Comparison of ENCODE assay signal across 8 cellular contexts in the genomic region with DNA sequence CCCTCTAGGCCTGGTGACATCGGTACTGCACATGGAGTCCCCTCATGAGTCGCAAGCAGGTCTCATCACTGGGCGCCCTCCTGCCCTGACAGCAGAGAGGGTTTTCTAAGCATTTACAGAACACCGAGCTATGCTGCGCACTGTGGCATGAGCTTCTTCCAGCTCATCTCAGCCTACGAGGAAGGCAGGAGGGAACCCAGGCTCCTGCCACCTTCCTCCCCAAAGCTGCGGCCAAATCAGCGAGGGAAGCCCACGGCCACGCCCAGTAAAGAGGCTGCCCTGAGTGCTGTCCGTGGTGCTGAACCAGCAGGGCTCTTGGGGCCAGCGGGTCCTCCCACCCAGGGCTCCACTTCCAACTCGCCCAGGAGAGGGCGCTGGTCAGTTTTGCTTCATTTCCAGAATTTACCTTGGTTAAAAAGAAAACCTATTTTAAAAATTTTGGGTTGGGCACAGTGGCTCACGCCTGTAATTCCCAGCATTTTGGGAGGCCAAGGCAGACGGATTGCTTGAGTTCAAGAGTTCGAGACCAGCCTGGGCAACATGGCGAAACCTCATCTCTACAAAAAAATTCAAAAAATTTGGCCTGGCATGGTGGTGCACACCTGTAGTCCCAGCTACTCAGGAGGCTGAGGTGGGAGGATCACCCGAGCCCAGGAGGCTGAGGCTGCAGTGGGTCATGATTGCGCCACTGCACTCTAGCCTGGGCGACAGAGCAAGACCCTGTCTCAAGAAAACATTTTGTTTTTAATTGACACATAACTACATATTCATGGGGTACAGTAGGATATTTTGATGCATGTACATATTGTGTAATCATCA. TPM values are rescaled to one million over a fixed set of nuclear protein-coding genes. Genes with fewer than 3 reads are reported as not detected.
DNase-seq lines count a peak whose midpoint lies in the region; ATAC-seq and TF ChIP-seq lines count a peak whose summit lies in the region.

No MANE protein-coding gene starts in this region.

- no peak for TF ChIP-seq POLR2A in adrenal gland (IDR thresholded peaks at IDR 0.05)

- no peak overlapping the region for H3K4me3 ChIP-seq in SK-N-MC
- H3K4me3 ChIP-seq in adrenal gland, result no peak overlapping the region

- no peaks in the 10 kb centered on the region for H3K36me3 Mint-ChIP-seq in HFFc6 (ENCODE audit: low read depth)

- H3K27me3 ChIP-seq in adrenal gland, result no peaks in the 10 kb centered on the region

- no peaks in the 10 kb centered on the region for H3K9me3 ChIP-seq in SK-N-MC (ENCODE audit: low read depth, low read length)
- H3K9me3 ChIP-seq in adrenal gland (replicated peaks in 1 of 3), result no peaks in the 10 kb centered on the region

- TF ChIP-seq CTCF in HFFc6 (IDR thresholded peaks at IDR 0.05), result peak; percentile 93
- TF ChIP-seq CTCF in adrenal gland (IDR thresholded peaks at IDR 0.05), result peak; percentile 71 to 78 (median 76)

- H3K27me3 Mint-ChIP-seq in HFFc6 (ENCODE audit: insufficient read depth), result peaks cover 42% of the 10 kb centered on the region

- no peak overlapping the region for H3K9ac ChIP-seq in SK-N-MC (ENCODE audit: insufficient read length)

- H3K27ac ChIP-seq in SK-N-MC, result no peak overlapping the region
- H3K27ac ChIP-seq in adrenal gland, result no peak overlapping the region

- H3K9me3 Mint-ChIP-seq in HFFc6, result no peaks in the 10 kb centered on the region

- no peaks in the 10 kb centered on the region for H3K36me3 ChIP-seq in SK-N-MC (ENCODE audit: insufficient read depth, low read length)
- no peaks in the 10 kb centered on the region for H3K36me3 ChIP-seq in adrenal gland (replicated peaks in 1 of 2)

- no peaks in the 10 kb centered on the region for H3K4me1 ChIP-seq in adrenal gland (replicated peaks in 1 of 2)

- H3K27ac Mint-ChIP-seq in HFFc6, result no peak overlapping the region

- DNase-seq in COLO668 (lab: John Stamatoyannopoulos, UW; ENCODE audit: unreplicated experiment), result peak; percentile 57
- DNase-seq in HFFc6, result peak; percentile 69
- DNase-seq in SK-N-MC (ENCODE audit: low read depth, low spot score), result peak; percentile 26
- DNase-seq in adrenal gland, result peak; percentile 89 to 93 (median 91)
- peak; percentile 85 for DNase-seq in left cardiac atrium
- peak; percentile 86 for DNase-seq in retina
- no peak for DNase-seq in NCI-H2081 treated with DMSO at 0.1 percent for 48 hours (lab: John Stamatoyannopoulos, UW)

- H3K4me3 Mint-ChIP-seq in HFFc6, result no peak overlapping the region

- intact Hi-C loops in adrenal gland (cut with DNase I) (loop anchor here (5.0 to 10.0 kb wide), 3 partner anchors 119 to 289 kb away; no protein-coding TSS in a partner anchor), left cardiac atrium (cut with DNase I) (loop anchor here (2.0 to 10.0 kb wide), 2 partner anchors 119 to 121 kb away; no protein-coding TSS in a partner anchor)

- 36 to 48% (median 40%) methylated on average over 18 to 21 of the region's 21 CpGs for WGBS in adrenal gland, 4 donors

- no peaks in the 10 kb centered on the region for H3K4me1 Mint-ChIP-seq in HFFc6 (ENCODE audit: low read depth)

- peak; percentile 92 to 94 for ATAC-seq in left cardiac atrium
- no peak for ATAC-seq in HG03196 (IDR thresholded peaks at IDR 0.05; ENCODE audit: unreplicated experiment)

RNA-seq across cellular contexts. Expression of gene PHF21B, which starts 34.2 kb away (rescaled TPM):
- not detected for total RNA-seq in HFFc6 (2021; fragmentation: NEBNext Ultra II Directional; extraction: Animal tissue kit (Norgen Biotek cat#: 25700))
- total RNA-seq in adrenal gland, result 1 to 10 TPM in 7 of 8 donors, under 1 TPM in 1; 0.30 to 4.4 (median 2.7) TPM
- polyA plus RNA-seq in adrenal gland, result 1 to 10 TPM; 1.5 to 3.9 (median 1.8) TPM
- total RNA-seq in left cardiac atrium, result under 1 TPM; 0.71 to 0.76 TPM
